16 cellular contexts compared by ENCODE assay signal in the genomic region with DNA sequence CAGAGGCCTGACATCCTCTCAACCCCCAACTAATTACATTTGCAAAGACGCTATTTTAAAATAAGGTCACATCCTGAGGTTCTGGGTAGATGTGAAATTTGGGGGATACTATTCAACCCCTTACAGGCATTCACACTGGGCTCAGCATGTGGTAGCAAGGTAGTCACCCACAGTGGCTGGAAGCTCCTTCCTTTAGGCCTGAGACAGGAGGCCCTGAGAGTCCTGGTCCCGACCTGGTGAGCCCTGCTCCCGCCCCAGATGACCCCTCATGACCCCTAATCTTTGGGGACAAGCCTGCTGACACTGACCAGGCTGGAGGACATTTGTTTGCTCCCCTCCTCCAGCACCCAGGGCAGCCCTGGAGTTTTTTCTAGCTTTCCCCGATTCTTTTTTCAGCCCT.
"Had no signal": no experiment of that assay in that cellular context is flagged by ENCODE, and none has a peak within 500 bp of the region (broad histone marks: within the 10 kb centered on the region; RNA-seq: fewer than 3 reads in every experiment).

No MANE protein-coding gene starts in this region.

- DNase-seq: activated CD4-positive, alpha-beta T cell treated with anti-CD3 and anti-CD28 coated beads, Interleukin-2, amount 50 U/mL, for 4 hours; activated T-cell treated with anti-CD3 and anti-CD28 coated beads for 4 hours; effector memory CD4-positive, alpha-beta T cell; kidney; nephron progenitor cell; ovary; psoas muscle; right cardiac atrium; stimulated activated CD4-positive, alpha-beta T cell treated with anti-CD3 and anti-CD28 coated beads, Interleukin-2, amount 100 ng/mL, for 24 hours; stimulated activated naive CD4-positive, alpha-beta T cell treated with Interleukin-2 at 50 U/mL for 16 hours; T-helper 2 cell; thyroid gland; WERI-Rb-1 had no signal

- H3K27me3 Mint-ChIP-seq: activated naive CD8-positive, alpha-beta T cell had no signal

- H3K27ac ChIP-seq: ovary, psoas muscle, thyroid gland, vagina, WERI-Rb-1 had no signal

- H3K4me3 Mint-ChIP-seq: activated naive CD8-positive, alpha-beta T cell; activated T-helper 1 cell treated with anti-CD3 and anti-CD28 coated beads, Interleukin-12 subunit alpha, Interleukin-12 subunit beta, Interleukin-2, Interleukin-4 antibody, amounts not matched to agents 30 ng/mL and 10 ng/mL and 1 ng/mL, durations not matched to agents 14 hours and 24 hours and 36 hours; nephron progenitor cell had no signal

- H3K27ac Mint-ChIP-seq: activated naive CD8-positive, alpha-beta T cell; activated T-helper 1 cell treated with anti-CD3 and anti-CD28 coated beads, Interleukin-12 subunit alpha, Interleukin-12 subunit beta, Interleukin-2, Interleukin-4 antibody, amounts not matched to agents 30 ng/mL and 10 ng/mL and 1 ng/mL, durations not matched to agents 14 hours and 24 hours and 36 hours; nephron progenitor cell had no signal

- H3K9me3 Mint-ChIP-seq: activated T-helper 1 cell treated with anti-CD3 and anti-CD28 coated beads, Interleukin-12 subunit alpha, Interleukin-12 subunit beta, Interleukin-2, Interleukin-4 antibody, amounts not matched to agents 30 ng/mL and 10 ng/mL and 1 ng/mL, durations not matched to agents 14 hours and 24 hours and 36 hours had no signal

- H3K36me3 Mint-ChIP-seq: activated naive CD8-positive, alpha-beta T cell had no signal

- H3K4me1 ChIP-seq: psoas muscle, thyroid gland, vagina had no signal

- H3K27me3 ChIP-seq: ovary, thyroid gland, vagina had no signal

- H3K36me3 ChIP-seq: ovary, thyroid gland, vagina, WERI-Rb-1 had no signal

- H3K4me3 ChIP-seq: ovary, psoas muscle, thyroid gland, vagina had no signal

- H3K9me3 ChIP-seq: ovary, psoas muscle, thyroid gland, vagina had no signal
